In the genomic region with DNA sequence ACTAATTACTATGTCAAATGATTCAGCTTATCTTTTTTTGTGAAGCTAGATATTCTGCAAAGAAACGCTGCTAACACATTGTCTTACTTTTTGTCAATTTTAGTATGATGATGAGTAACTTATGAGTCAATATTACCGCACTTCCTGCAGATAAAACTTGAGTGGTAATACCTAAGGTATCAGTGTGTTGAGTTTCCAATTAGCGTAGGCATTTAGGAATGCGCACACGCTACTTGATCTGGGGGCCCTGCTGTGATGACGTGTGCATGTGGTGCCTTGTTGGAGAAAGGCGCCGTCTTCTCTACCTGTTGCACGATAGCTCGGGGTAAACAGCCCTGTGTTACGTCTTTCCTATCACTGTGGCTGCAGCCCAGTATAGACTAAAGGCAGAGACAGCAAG, we compare ENCODE assay signal across 1 cellular context.
TF ChIP-seq lines count a peak whose summit lies in the region.

No MANE protein-coding gene starts in this region.

TF ChIP-seq in HEK293, 187 proteins besides CTCF, POLR2A, EP300 and RAD21 (continued from another document):
- TF ChIP-seq, protein P1, sequence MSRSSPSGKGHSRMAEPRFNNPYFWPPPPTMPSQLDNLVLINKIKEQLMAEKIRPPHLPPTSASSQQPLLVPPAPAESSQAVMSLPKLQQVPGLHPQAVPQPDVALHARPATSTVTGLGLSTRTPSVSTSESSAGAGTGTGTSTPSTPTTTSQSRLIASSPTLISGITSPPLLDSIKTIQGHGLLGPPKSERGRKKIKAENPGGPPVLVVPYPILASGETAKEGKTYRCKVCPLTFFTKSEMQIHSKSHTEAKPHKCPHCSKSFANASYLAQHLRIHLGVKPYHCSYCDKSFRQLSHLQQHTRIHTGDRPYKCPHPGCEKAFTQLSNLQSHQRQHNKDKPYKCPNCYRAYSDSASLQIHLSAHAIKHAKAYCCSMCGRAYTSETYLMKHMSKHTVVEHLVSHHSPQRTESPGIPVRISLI (tag by site-specific recombination; IDR thresholded peaks at IDR 0.05), result peak; percentile 85; the same call in 1 of the 2 replicates
- TF ChIP-seq, protein P2, sequence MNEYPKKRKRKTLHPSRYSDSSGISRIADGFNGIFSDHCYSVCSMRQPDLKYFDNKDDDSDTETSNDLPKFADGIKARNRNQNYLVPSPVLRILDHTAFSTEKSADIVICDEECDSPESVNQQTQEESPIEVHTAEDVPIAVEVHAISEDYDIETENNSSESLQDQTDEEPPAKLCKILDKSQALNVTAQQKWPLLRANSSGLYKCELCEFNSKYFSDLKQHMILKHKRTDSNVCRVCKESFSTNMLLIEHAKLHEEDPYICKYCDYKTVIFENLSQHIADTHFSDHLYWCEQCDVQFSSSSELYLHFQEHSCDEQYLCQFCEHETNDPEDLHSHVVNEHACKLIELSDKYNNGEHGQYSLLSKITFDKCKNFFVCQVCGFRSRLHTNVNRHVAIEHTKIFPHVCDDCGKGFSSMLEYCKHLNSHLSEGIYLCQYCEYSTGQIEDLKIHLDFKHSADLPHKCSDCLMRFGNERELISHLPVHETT (tag by site-specific recombination; IDR thresholded peaks at IDR 0.05), result 0 out of 2 replicates have a peak, but pooled peaks have one; percentile 61
